8 cellular contexts compared by ENCODE assay signal in the genomic region with DNA sequence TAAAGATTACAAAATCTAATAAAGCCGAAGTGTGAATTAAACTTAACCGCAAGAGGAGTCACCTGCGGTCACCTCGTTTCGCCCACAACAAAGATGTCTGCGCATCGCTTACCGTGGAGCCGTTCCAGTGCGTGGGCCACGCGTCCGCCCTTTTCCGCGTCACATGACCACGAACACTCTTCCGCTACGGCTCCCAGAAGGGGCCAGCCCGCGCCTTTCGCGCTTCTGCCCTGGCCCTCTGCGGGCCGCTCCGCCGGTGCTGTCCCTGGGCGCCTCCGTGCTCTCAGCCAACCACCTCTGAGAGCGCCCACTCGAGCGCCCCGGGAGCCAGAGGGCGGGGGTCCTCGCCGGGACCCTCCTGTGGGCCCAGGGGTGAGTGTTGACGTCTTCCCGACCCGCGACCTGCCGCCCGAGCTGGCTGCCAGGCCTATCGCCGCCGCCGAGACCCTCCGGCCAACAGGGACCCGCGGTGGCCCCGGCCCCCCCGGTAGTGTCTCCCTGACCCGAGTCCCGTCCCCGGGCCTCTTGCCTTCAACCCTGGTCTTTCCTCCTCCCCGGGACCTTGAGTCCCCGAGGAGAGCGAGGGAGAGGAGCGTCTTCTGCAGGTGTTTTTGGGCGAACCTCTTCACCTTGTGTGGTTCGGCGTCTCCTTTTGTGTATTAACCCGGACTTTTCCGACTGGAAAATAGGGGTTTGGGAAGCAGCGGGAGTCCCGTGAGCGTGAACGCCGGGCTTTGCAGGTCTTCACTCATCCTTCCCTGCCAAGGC. TPM values are rescaled to one million over a fixed set of nuclear protein-coding genes. Genes with fewer than 3 reads are reported as not detected.
DNase-seq lines count a peak whose midpoint lies in the region; TF ChIP-seq lines count a peak whose summit lies in the region.

Gene MFF (plus strand): TSS at position 196 of the 768 bp plus-strand sequence. CDS start 5,415 bp downstream, outside the sequence.

- H3K4me1 ChIP-seq in MM.1S (ENCODE audit: low read length) (peaks cover 5% of the 10 kb centered on the region; the same call in 1 of the 2 replicates), stomach (peaks cover 5 to 32% (median 20%) of the 10 kb centered on the region in 4 donors)

- TF ChIP-seq POLR2A in stomach (IDR thresholded peaks at IDR 0.05) = peak in 1 of 4 donors; percentile 48

- TF ChIP-seq EP300 in neural cell (conservative IDR thresholded peaks at IDR 0.05; ENCODE audit: poor library complexity, severe bottlenecking) (peak; percentile 67), stomach (IDR thresholded peaks at IDR 0.05) (no peak)

- no peaks in the 10 kb centered on the region for H4K20me1 ChIP-seq in MM.1S (ENCODE audit: insufficient read depth, low read length)
- no peaks in the 10 kb centered on the region for H4K20me1 ChIP-seq in neural cell (ENCODE audit: insufficient read depth)

- no peaks in the 10 kb centered on the region for H3K36me3 ChIP-seq in MM.1S (replicated peaks; ENCODE audit: insufficient read depth, low read length)
- no peaks in the 10 kb centered on the region for H3K36me3 ChIP-seq in neural cell (ENCODE audit: insufficient read depth, low read length)
- peaks cover 0 to 16% (median 5%) of the 10 kb centered on the region in 4 donors for H3K36me3 ChIP-seq in stomach

- H3F3A ChIP-seq in MM.1S (ENCODE audit: insufficient read depth, low read length) (peaks cover 16% of the 10 kb centered on the region), neural cell (ENCODE audit: insufficient read depth, low read length, poor library complexity, severe bottlenecking) (peaks cover 4% of the 10 kb centered on the region)

- no peaks in the 10 kb centered on the region for H3K9me2 ChIP-seq in MM.1S (replicated peaks; ENCODE audit: insufficient read depth, low read length)
- H3K9me2 ChIP-seq in neural cell (ENCODE audit: insufficient read depth, low read length) = no peaks in the 10 kb centered on the region

- H3K4me3 ChIP-seq in MM.1S (ENCODE audit: low read length) (peak within 1 kb of the TSS; percentile 88), fibroblast of villous mesenchyme (ENCODE audit: low read depth, low read length) (peak within 1 kb of the TSS; percentile 97), neural cell (ENCODE audit: low read length) (peak within 1 kb of the TSS; percentile 100), stomach (peak within 1 kb of the TSS; percentile 83 to 94 (median 89))

- peak within 1 kb of the TSS; percentile 62 for H2AFZ ChIP-seq in MM.1S (ENCODE audit: low read length)
- peak within 1 kb of the TSS; percentile 96 for H2AFZ ChIP-seq in neural cell (ENCODE audit: low read depth, low read length)

- 0 to 7% (median 0%) methylated on average over 24 to 67 of the region's 67 CpGs for WGBS in stomach, 5 donors

- H3K79me2 ChIP-seq in MM.1S (ENCODE audit: low read length) = peaks cover 54% of the 10 kb centered on the region
- H3K79me2 ChIP-seq in neural cell (replicated peaks; ENCODE audit: insufficient read depth, low read length) = peaks cover 48% of the 10 kb centered on the region

- peak; percentile 80 for DNase-seq in GF-D8 (lab: John Stamatoyannopoulos, UW)
- peak; percentile 96 for DNase-seq in HCEC 1CT
- peak; percentile 95 for DNase-seq in MM.1S
- DNase-seq in SIG-M5 treated with dmso at 0.1 percent for 504 hours (lab: John Stamatoyannopoulos, UW; ENCODE audit: unreplicated experiment) = peak; percentile 95
- peak; percentile 89 for DNase-seq in activated gamma-delta T cell treated with Interleukin-2 at 50 U/mL for 16 hours
- DNase-seq in fibroblast of villous mesenchyme (ENCODE audit: low read depth) = peak; percentile 92
- DNase-seq in stomach = peak; percentile 94

- H3K9ac ChIP-seq in MM.1S (ENCODE audit: low read length) (peak within 1 kb of the TSS; percentile 97), neural cell (ENCODE audit: low read length) (peak within 1 kb of the TSS; percentile 94)

- peak within 1 kb of the TSS; percentile 87 for H3K4me2 ChIP-seq in MM.1S (ENCODE audit: low read depth, low read length)
- H3K4me2 ChIP-seq in neural cell (ENCODE audit: low read length) = peak within 1 kb of the TSS; percentile 83

- intact Hi-C loops in stomach (cut with DNase I; ENCODE audit: low total_unique reads) = no loop called here

- TF ChIP-seq CTCF in MM.1S (IDR thresholded peaks at IDR 0.05; ENCODE audit: low read length) (peak; percentile 54), fibroblast of villous mesenchyme (IDR thresholded peaks at IDR 0.05; ENCODE audit: insufficient read depth, low read depth, low read length) (peak; percentile 7), neural cell (IDR thresholded peaks at IDR 0.05; ENCODE audit: poor library complexity, severe bottlenecking) (peak; percentile 50), stomach (IDR thresholded peaks at IDR 0.05) (no peak)

- no peaks in the 10 kb centered on the region for H3K9me3 ChIP-seq in MM.1S (replicated peaks; ENCODE audit: insufficient read depth, low read length)
- H3K9me3 ChIP-seq in neural cell (ENCODE audit: low read length) = no peaks in the 10 kb centered on the region
- H3K9me3 ChIP-seq in stomach = no peaks in the 10 kb centered on the region

- TF ChIP-seq RAD21 in neural cell (conservative IDR thresholded peaks at IDR 0.05) = peak; percentile 19

- no peaks in the 10 kb centered on the region for H3K27me3 ChIP-seq in MM.1S (replicated peaks; ENCODE audit: insufficient read depth, low read length)
- H3K27me3 ChIP-seq in neural cell (ENCODE audit: insufficient read depth, low read depth, low read length) = no peaks in the 10 kb centered on the region
- H3K27me3 ChIP-seq in stomach = no peaks in the 10 kb centered on the region

- H3K27ac ChIP-seq in MM.1S (ENCODE audit: low read length) (peak within 1 kb of the TSS; percentile 82), neural cell (ENCODE audit: low read length) (peak within 1 kb of the TSS; percentile 89), stomach (peak within 1 kb of the TSS; percentile 83 to 96 (median 92))

TF ChIP-seq in neural cell, 6 proteins besides CTCF, POLR2A, EP300 and RAD21:
- TF ChIP-seq TAF1 (IDR thresholded peaks at IDR 0.05; ENCODE audit: low read depth) = peak; percentile 72
- peak; percentile 71 for TF ChIP-seq REST (IDR thresholded peaks at IDR 0.05; ENCODE audit: borderline replicate concordance)
- TF ChIP-seq MXI1 (conservative IDR thresholded peaks at IDR 0.05; ENCODE audit: poor library complexity, severe bottlenecking) = peak; percentile 74
- TF ChIP-seq EZH2 (IDR thresholded peaks at IDR 0.05; ENCODE audit: borderline replicate concordance, insufficient read depth, low read length, poor library complexity, severe bottlenecking) = no peak
- peak; percentile 91 for TF ChIP-seq POLR2AphosphoS5 (IDR thresholded peaks at IDR 0.05)
- peak; percentile 47 for TF ChIP-seq SMC3 (conservative IDR thresholded peaks at IDR 0.05; ENCODE audit: poor library complexity)

RNA-seq across cellular contexts. Expression of gene MFF, which starts in this region (rescaled TPM):
- total RNA-seq in fibroblast of villous mesenchyme = 67.0 and 85.9 TPM in 2 replicates
- 175 and 192 TPM in 2 replicates for polyA plus RNA-seq in neural cell
- polyA minus RNA-seq in neural cell = 183 and 195 TPM in 2 replicates
- 100 to 1,000 TPM in 2 of 5 donors, 10 to 100 TPM in 3; 16.8 to 322 (median 92.3) TPM for total RNA-seq in stomach
- 10 to 100 TPM; 66.4 to 86.8 (median 80.9) TPM for polyA plus RNA-seq in stomach

Comparison
In these comparisons a context has a peak if more than half of its experiments do, and no peak if none do; other contexts are left out.
1. Peak in every context shown above with its lines: DNase-seq, H3K4me3 ChIP-seq and H3K27ac ChIP-seq.
2. CTCF ChIP-seq: peak in MM.1S (single experiment), fibroblast of villous mesenchyme (single experiment) and neural cell (single experiment); none in stomach (0 of 7).